ENCODE assay signal across 8 cellular contexts in genomic region chr11:2883717-2884423, GRCh38. TPM values are rescaled to one million over a fixed set of nuclear protein-coding genes. Genes with fewer than 3 reads are reported as not detected.
DNase-seq lines count a peak whose midpoint lies in the region; ATAC-seq and TF ChIP-seq lines count a peak whose summit lies in the region.

No MANE protein-coding gene starts in this region.

- 2% methylated on average over 90 of the region's 90 CpGs for WGBS in ectodermal cell, 2 experiments

- peak overlapping the region; percentile 77 for H3K4me3 ChIP-seq in ectodermal cell (ENCODE audit: insufficient read depth, low read depth, low read length)
- H3K4me3 ChIP-seq in mucosa of descending colon, result peak overlapping the region; percentile 34
- peak overlapping the region; percentile 73 to 85 for H3K4me3 ChIP-seq in vagina

- peaks cover 8 to 20% of the 10 kb centered on the region in 2 donors for H3K27me3 Mint-ChIP-seq in natural killer cell (ENCODE audit: low read depth in 2 of 2)
- H3K27me3 Mint-ChIP-seq in natural killer cell treated with Interleukin-12 subunit alpha and Interleukin-12 subunit beta and Interleukin-15 and Interleukin-18, amount 100 ng/mL, for 72 hours, result peaks cover 8 to 13% of the 10 kb centered on the region in 2 donors

- no peak overlapping the region for H3K27ac Mint-ChIP-seq in natural killer cell
- H3K27ac Mint-ChIP-seq in natural killer cell treated with Interleukin-12 subunit alpha and Interleukin-12 subunit beta and Interleukin-15 and Interleukin-18, amount 100 ng/mL, for 72 hours, result no peak overlapping the region

- peaks cover 45% of the 10 kb centered on the region for H3K27me3 ChIP-seq in ectodermal cell (ENCODE audit: control insufficient read depth, insufficient read depth, low read length, poor library complexity, severe bottlenecking)
- H3K27me3 ChIP-seq in vagina, result no peaks in the 10 kb centered on the region

- H3K36me3 ChIP-seq in ectodermal cell (ENCODE audit: control insufficient read depth, insufficient read depth, low read length), result no peaks in the 10 kb centered on the region
- no peaks in the 10 kb centered on the region for H3K36me3 ChIP-seq in mucosa of descending colon (ENCODE audit: low read depth)
- no peaks in the 10 kb centered on the region for H3K36me3 ChIP-seq in vagina

- no peak for DNase-seq in natural killer cell
- no peak for DNase-seq in natural killer cell treated with Interleukin-12 subunit alpha and Interleukin-12 subunit beta and Interleukin-15 and Interleukin-18, amount 100 ng/mL, for 72 hours (ENCODE audit: low spot score)
- DNase-seq in mucosa of descending colon, result peak in 2 of 3 donors; percentile 47 to 54
- no peak for DNase-seq in vagina (ENCODE audit: extremely low spot score in 2 of 2)
- DNase-seq in SW 1271 (lab: John Stamatoyannopoulos, UW), result no peak
- DNase-seq in germinal center (ENCODE audit: low spot score), result no peak

- H3K4me3 Mint-ChIP-seq in natural killer cell, result peak overlapping the region; percentile 66
- H3K4me3 Mint-ChIP-seq in natural killer cell treated with Interleukin-12 subunit alpha and Interleukin-12 subunit beta and Interleukin-15 and Interleukin-18, amount 100 ng/mL, for 72 hours, result no peak overlapping the region

- no peak for ATAC-seq in natural killer cell
- ATAC-seq in natural killer cell treated with Interleukin-12 subunit alpha and Interleukin-12 subunit beta and Interleukin-15 and Interleukin-18, amount 100 ng/mL, for 72 hours, result no peak
- no peak for ATAC-seq in mucosa of descending colon
- ATAC-seq in GM18909 (IDR thresholded peaks at IDR 0.05; ENCODE audit: poor library complexity, unreplicated experiment), result no peak

- H3K4me1 Mint-ChIP-seq in natural killer cell, result peaks cover 16 to 17% of the 10 kb centered on the region in 2 donors
- peaks cover 8 to 15% of the 10 kb centered on the region in 2 donors for H3K4me1 Mint-ChIP-seq in natural killer cell treated with Interleukin-12 subunit alpha and Interleukin-12 subunit beta and Interleukin-15 and Interleukin-18, amount 100 ng/mL, for 72 hours (ENCODE audit: low read depth in 2 of 2)

- intact Hi-C loops in natural killer cell (cut with micrococcal nuclease) (no loop called here), mucosa of descending colon (cut with DNase I, micrococcal nuclease) (loop anchor here in 1 of 2 donors (10.0 kb wide), 1 partner anchor 189 kb away; the partner anchor contains the start of gene KCNQ1OT1), vagina (cut with DNase I) (no loop called here)

- no peaks in the 10 kb centered on the region for H3K9me3 ChIP-seq in ectodermal cell (ENCODE audit: control insufficient read depth, low read length)
- no peaks in the 10 kb centered on the region for H3K9me3 ChIP-seq in mucosa of descending colon
- H3K9me3 ChIP-seq in vagina, result no peaks in the 10 kb centered on the region

- H3K27ac ChIP-seq in ectodermal cell (ENCODE audit: insufficient read depth, low read depth, low read length, poor library complexity, severe bottlenecking) (no peak overlapping the region), vagina (peak overlapping the region; percentile 90)

- peaks cover 32% of the 10 kb centered on the region for H3K4me1 ChIP-seq in ectodermal cell (ENCODE audit: control insufficient read depth, insufficient read depth, low read length)
- H3K4me1 ChIP-seq in mucosa of descending colon (ENCODE audit: low read depth), result peaks cover 7% of the 10 kb centered on the region
- peaks cover 31% of the 10 kb centered on the region for H3K4me1 ChIP-seq in vagina

- no peak for TF ChIP-seq POLR2A in vagina (IDR thresholded peaks at IDR 0.05)

- H3K9me3 Mint-ChIP-seq in natural killer cell, result no peaks in the 10 kb centered on the region
- no peaks in the 10 kb centered on the region for H3K9me3 Mint-ChIP-seq in natural killer cell treated with Interleukin-12 subunit alpha and Interleukin-12 subunit beta and Interleukin-15 and Interleukin-18, amount 100 ng/mL, for 72 hours

- H3K36me3 Mint-ChIP-seq in natural killer cell, result no peaks in the 10 kb centered on the region
- no peaks in the 10 kb centered on the region for H3K36me3 Mint-ChIP-seq in natural killer cell treated with Interleukin-12 subunit alpha and Interleukin-12 subunit beta and Interleukin-15 and Interleukin-18, amount 100 ng/mL, for 72 hours

- TF ChIP-seq CTCF in natural killer cell (IDR thresholded peaks at IDR 0.05) (no peak), mucosa of descending colon (IDR thresholded peaks at IDR 0.05) (no peak), vagina (IDR thresholded peaks at IDR 0.05) (no peak)

RNA-seq across cellular contexts. Expression of gene CDKN1C, which starts 1.7 kb away (rescaled TPM):
- total RNA-seq in natural killer cell, result 10 to 100 TPM in 1 of 3 donors, 1 to 10 TPM in 2; 2.6 to 27.9 (median 6.3) TPM
- total RNA-seq in natural killer cell treated with Interleukin-12 subunit alpha and Interleukin-12 subunit beta and Interleukin-15 and Interleukin-18, amount 100 ng/mL, for 72 hours, result 1 to 10 TPM; 1.2 to 2.0 TPM
- 49.6 TPM for polyA plus RNA-seq in ectodermal cell (2013, experiment 1 of 4)
- polyA plus RNA-seq in ectodermal cell (2013, experiment 2 of 4), result 35.2 TPM
- polyA plus RNA-seq in ectodermal cell (2013, experiment 3 of 4), result 50.7 TPM
- polyA plus RNA-seq in ectodermal cell (2013, experiment 4 of 4), result 58.4 TPM
- total RNA-seq in mucosa of descending colon, result 10 to 100 TPM in 2 of 3 donors, 1 to 10 TPM in 1; 3.0 to 40.3 (median 10.2) TPM
- 67.3 TPM for total RNA-seq in vagina

RNA-seq across cellular contexts. Expression of gene PHLDA2, which starts 45.4 kb away (rescaled TPM):
- total RNA-seq in natural killer cell, result 1 to 10 TPM in 2 of 3 donors, under 1 TPM in 1; 0.79 to 3.2 (median 2.2) TPM
- 1 to 10 TPM; 3.0 to 4.5 TPM for total RNA-seq in natural killer cell treated with Interleukin-12 subunit alpha and Interleukin-12 subunit beta and Interleukin-15 and Interleukin-18, amount 100 ng/mL, for 72 hours
- polyA plus RNA-seq in ectodermal cell (2013, experiment 1 of 4), result 4.6 TPM
- 2.9 TPM for polyA plus RNA-seq in ectodermal cell (2013, experiment 2 of 4)
- polyA plus RNA-seq in ectodermal cell (2013, experiment 3 of 4), result 3.3 TPM
- polyA plus RNA-seq in ectodermal cell (2013, experiment 4 of 4), result 2.6 TPM
- 10 to 100 TPM in 2 of 3 donors, 1 to 10 TPM in 1; 8.9 to 25.6 (median 23.9) TPM for total RNA-seq in mucosa of descending colon
- 43.5 TPM for total RNA-seq in vagina

Comparison
In these comparisons a context has a peak if more than half of its experiments do, and no peak if none do; other contexts are left out.
1. DNase-seq: peak in mucosa of descending colon (2 of 3); none in natural killer cell (single experiment), natural killer cell treated with Interleukin-12 subunit alpha and Interleukin-12 subunit beta and Interleukin-15 and Interleukin-18, amount 100 ng/mL, for 72 hours (single experiment), vagina (0 of 2), SW 1271 (0 of 2) and germinal center (single experiment).
2. Peak in every context shown above with its lines, with median percentiles within 50 percentile points of each other: H3K4me3 ChIP-seq.